In the genomic region with DNA sequence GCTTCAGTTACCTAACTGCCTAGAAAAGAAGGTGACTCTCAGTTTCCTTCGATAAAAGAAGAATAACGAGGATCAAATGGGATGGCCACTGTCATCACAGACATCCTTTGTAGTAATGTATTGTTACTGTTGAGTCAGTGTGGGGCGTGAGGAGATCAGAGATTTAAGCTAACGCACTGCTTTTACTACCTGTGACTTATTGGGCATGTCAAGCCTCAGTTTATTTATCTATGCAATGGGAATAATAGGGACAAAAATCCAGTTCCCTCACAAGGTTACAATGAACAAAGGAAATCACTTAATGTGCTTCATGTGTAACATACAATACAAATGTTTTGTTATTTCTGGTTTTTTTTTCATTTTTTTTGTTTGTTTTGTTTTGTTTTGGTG, we compare ENCODE assay signal across 9 cellular contexts. TPM values are rescaled to one million over a fixed set of nuclear protein-coding genes. Genes with fewer than 3 reads are reported as not detected.
DNase-seq lines count a peak whose midpoint lies in the region; ATAC-seq, FAIRE-seq and TF ChIP-seq lines count a peak whose summit lies in the region.
"Had no signal": no experiment of that assay in that cellular context is flagged by ENCODE, and none has a peak within 500 bp of the region (broad histone marks: within the 10 kb centered on the region; RNA-seq: fewer than 3 reads in every experiment).

No MANE protein-coding gene starts in this region.

- CTCF ChIA-PET in CD8-positive, alpha-beta memory T cell (lab: Charles Lee): no interaction called here
- CTCF ChIA-PET in PC-3 (lab: Charles Lee): no interaction called here
- CTCF ChIA-PET in endothelial cell of umbilical vein (lab: Charles Lee): interaction anchor here (0.8 to 2.2 kb wide), 4 partner anchors 16 to 112 kb away, joined by 3 to 10 read pairs (median 6); a partner anchor contains a TSS

- H3K9me2 ChIP-seq in PC-3 (replicated peaks; ENCODE audit: low read length): no peaks in the 10 kb centered on the region

- no peaks in the 10 kb centered on the region for H3K36me3 ChIP-seq in CD8-positive, alpha-beta memory T cell (ENCODE audit: insufficient read depth, low read length)
- H3K36me3 ChIP-seq in PC-3 (ENCODE audit: low read depth, low read length) (no peaks in the 10 kb centered on the region), endothelial cell of umbilical vein (ENCODE audit: control insufficient read depth in 2 of 2, extremely low read depth in 1 of 2, insufficient read depth in 2 of 2, low read length in 2 of 2) (no peaks in the 10 kb centered on the region), ovary (no peaks in the 10 kb centered on the region)

- no peak overlapping the region for H3K27ac Mint-ChIP-seq in CD8-positive, alpha-beta memory T cell
- no peak overlapping the region for H3K27ac Mint-ChIP-seq in neural crest cell (ENCODE audit: unreplicated experiment)

- peaks cover 10 to 20% (median 17%) of the 10 kb centered on the region in 3 donors for H3K4me1 Mint-ChIP-seq in CD8-positive, alpha-beta memory T cell
- peaks cover 7% of the 10 kb centered on the region for H3K4me1 Mint-ChIP-seq in neural crest cell

- 58 to 82% (median 76%) methylated on average over 4 of the region's 4 CpGs for WGBS in ovary, 3 donors

- POLR2A ChIA-PET in CD8-positive, alpha-beta memory T cell (lab: Charles Lee): no interaction called here
- POLR2A ChIA-PET in PC-3 (lab: Charles Lee; ENCODE audit: unreplicated experiment) (no interaction called here), endothelial cell of umbilical vein (lab: Charles Lee) (no interaction called here)

- dilution Hi-C loops in endothelial cell of umbilical vein (cut with MboI; ENCODE audit: extremely low pct_ligation_motif_present, low sequenced_read_pairs): no loop called here

- peaks cover 0 to 10% (median 0%) of the 10 kb centered on the region in 3 donors for H3K36me3 Mint-ChIP-seq in CD8-positive, alpha-beta memory T cell
- no peaks in the 10 kb centered on the region for H3K36me3 Mint-ChIP-seq in neural crest cell (ENCODE audit: low read depth)

- no peak overlapping the region for H3K4me3 ChIP-seq in CD8-positive, alpha-beta memory T cell (ENCODE audit: low read length)
- H3K4me3 ChIP-seq in PC-3 (ENCODE audit: low read length) (peak overlapping the region; percentile 61; the same call in 1 of the 2 replicates), endothelial cell of umbilical vein (replicated peaks in 1 of 3; ENCODE audit: insufficient read depth in 1 of 3, low read depth in 1 of 3, low read length in 3 of 3) (no peak overlapping the region), ovary (no peak overlapping the region)

- H4K20me1 ChIP-seq in PC-3 (ENCODE audit: low read length): no peaks in the 10 kb centered on the region
- H4K20me1 ChIP-seq in endothelial cell of umbilical vein (replicated peaks; ENCODE audit: control insufficient read depth, extremely low read depth, insufficient read depth, low read length): no peaks in the 10 kb centered on the region

- peaks cover 25 to 58% of the 10 kb centered on the region in 2 donors for H3K27me3 Mint-ChIP-seq in CD8-positive, alpha-beta memory T cell
- H3K27me3 Mint-ChIP-seq in neural crest cell (ENCODE audit: low read depth): peaks cover 44% of the 10 kb centered on the region

- no peaks in the 10 kb centered on the region for H3K9me1 ChIP-seq in endothelial cell of umbilical vein (replicated peaks; ENCODE audit: control insufficient read depth, extremely low read depth, insufficient read depth, low read length)

- no peak for TF ChIP-seq POLR2A in endothelial cell of umbilical vein (IDR thresholded peaks at IDR 0.05; ENCODE audit: low read depth, low read length)
- TF ChIP-seq POLR2A in ovary (IDR thresholded peaks at IDR 0.05): no peak

- peaks cover 7% of the 10 kb centered on the region for H3K4me1 ChIP-seq in CD8-positive, alpha-beta memory T cell (ENCODE audit: insufficient read depth, low read length)
- H3K4me1 ChIP-seq in PC-3 (ENCODE audit: insufficient read depth, low read length): no peaks in the 10 kb centered on the region
- H3K4me1 ChIP-seq in endothelial cell of umbilical vein (ENCODE audit: control insufficient read depth, extremely low read depth, insufficient read depth, low read length): peaks cover 6% of the 10 kb centered on the region
- no peaks in the 10 kb centered on the region for H3K4me1 ChIP-seq in ovary (ENCODE audit: insufficient read depth)

- H3K27me3 ChIP-seq in CD8-positive, alpha-beta memory T cell (ENCODE audit: insufficient read depth, low read length, poor library complexity, severe bottlenecking): peaks cover 13% of the 10 kb centered on the region
- H3K27me3 ChIP-seq in PC-3 (ENCODE audit: low read length): peaks cover 27% of the 10 kb centered on the region
- H3K27me3 ChIP-seq in endothelial cell of umbilical vein (ENCODE audit: control insufficient read depth in 2 of 2, insufficient read depth in 2 of 2, low read length in 2 of 2): peaks cover 2 to 12% of the 10 kb centered on the region in 2 experiments
- no peaks in the 10 kb centered on the region for H3K27me3 ChIP-seq in ovary

- no peaks in the 10 kb centered on the region for H3F3A ChIP-seq in PC-3 (ENCODE audit: low read length, unreplicated experiment)

- peak overlapping the region; percentile 65 for H2AFZ ChIP-seq in PC-3 (ENCODE audit: low read length)
- H2AFZ ChIP-seq in endothelial cell of umbilical vein (ENCODE audit: low read depth, low read length): peak overlapping the region; percentile 87

- TF ChIP-seq EP300 in ovary (IDR thresholded peaks at IDR 0.05): no peak

- H3K79me2 ChIP-seq in PC-3 (ENCODE audit: low read length) (no peaks in the 10 kb centered on the region), endothelial cell of umbilical vein (ENCODE audit: control insufficient read depth, insufficient read depth, low read length) (no peaks in the 10 kb centered on the region)

- BruUV-seq in PC-3 (replicated peaks; lab: Mats Ljungman, UMichigan) (no TSS peak), endothelial cell of umbilical vein (replicated peaks; lab: Mats Ljungman, UMichigan) (no TSS peak)

- H3K27ac ChIP-seq in CD8-positive, alpha-beta memory T cell (ENCODE audit: low read depth, low read length): no peak overlapping the region
- H3K27ac ChIP-seq in PC-3 (ENCODE audit: low read length): no peak overlapping the region
- no peak overlapping the region for H3K27ac ChIP-seq in endothelial cell of umbilical vein (ENCODE audit: insufficient read depth, low read depth, low read length)
- H3K27ac ChIP-seq in ovary: no peak overlapping the region

- H3K4me2 ChIP-seq in PC-3 (ENCODE audit: low read length): peak overlapping the region; percentile 57
- H3K4me2 ChIP-seq in endothelial cell of umbilical vein (ENCODE audit: insufficient read depth, low read length): peak overlapping the region; percentile 22

- intact Hi-C loops in PC-3 (cut with micrococcal nuclease) (no loop called here), endothelial cell of umbilical vein (cut with micrococcal nuclease) (loop anchor here (2.0 kb wide), 2 partner anchors 25 to 65 kb away; a partner anchor contains a TSS), ovary (cut with DNase I) (no loop called here)

- no peaks in the 10 kb centered on the region for H3K9me3 ChIP-seq in CD8-positive, alpha-beta memory T cell (ENCODE audit: low read length)
- no peaks in the 10 kb centered on the region for H3K9me3 ChIP-seq in PC-3 (ENCODE audit: low read length)
- H3K9me3 ChIP-seq in endothelial cell of umbilical vein (replicated peaks; ENCODE audit: control insufficient read depth, insufficient read depth, low read length): no peaks in the 10 kb centered on the region
- no peaks in the 10 kb centered on the region for H3K9me3 ChIP-seq in ovary

- H3K4me3 Mint-ChIP-seq in CD8-positive, alpha-beta memory T cell: peak overlapping the region; percentile 2 to 87 (median 82)
- H3K4me3 Mint-ChIP-seq in neural crest cell: peak overlapping the region; percentile 96

- TF ChIP-seq CTCF in PC-3 (conservative IDR thresholded peaks at IDR 0.05; ENCODE audit: low read depth, low read length) (no peak), endothelial cell of umbilical vein (IDR thresholded peaks at IDR 0.05; ENCODE audit: extremely low read depth in 1 of 2, insufficient read depth in 1 of 2, low read depth in 1 of 2, low read length in 2 of 2) (no peak), neural crest cell (conservative IDR thresholded peaks at IDR 0.05) (no peak), ovary (IDR thresholded peaks at IDR 0.05) (no peak)

- peaks cover 3 to 7% (median 6%) of the 10 kb centered on the region in 5 donors for H3K9me3 Mint-ChIP-seq in CD8-positive, alpha-beta memory T cell
- no peaks in the 10 kb centered on the region for H3K9me3 Mint-ChIP-seq in neural crest cell

- ATAC-seq in PC-3: no peak

- H3K9ac ChIP-seq in PC-3 (ENCODE audit: low read length) (no peak overlapping the region), endothelial cell of umbilical vein (replicated peaks; ENCODE audit: extremely low read depth, insufficient read depth, low read length) (no peak overlapping the region)

- FAIRE-seq in endothelial cell of umbilical vein (lab: Jason Lieb, UNC): no peak

- no peak for DNase-seq in CD8-positive, alpha-beta memory T cell
- no peak for DNase-seq in PC-3
- DNase-seq in endothelial cell of umbilical vein (ENCODE audit: low read depth, low spot score): no peak
- no peak for DNase-seq in neural crest cell (ENCODE audit: low read depth, low spot score)
- no peak for DNase-seq in ovary
- DNase-seq in SW 1271 (lab: John Stamatoyannopoulos, UW): no peak
- no peak for DNase-seq in NCI-H1417 treated with DMSO at 0.1 percent for 48 hours (lab: John Stamatoyannopoulos, UW)
- DNase-seq in effector CD4-positive, alpha-beta T cell: no peak
- DNase-seq: NCI-H446 had no signal

TF ChIP-seq in endothelial cell of umbilical vein, 7 proteins besides CTCF, POLR2A, EP300 and RAD21 (continues in another document):
- TF ChIP-seq, protein P1, sequence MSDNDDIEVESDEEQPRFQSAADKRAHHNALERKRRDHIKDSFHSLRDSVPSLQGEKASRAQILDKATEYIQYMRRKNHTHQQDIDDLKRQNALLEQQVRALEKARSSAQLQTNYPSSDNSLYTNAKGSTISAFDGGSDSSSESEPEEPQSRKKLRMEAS (IDR thresholded peaks at IDR 0.05; ENCODE audit: insufficient read depth, insufficient read length): no peak
- no peak for TF ChIP-seq POLR2AphosphoS5 (IDR thresholded peaks at IDR 0.05; ENCODE audit: insufficient read depth, low read depth, low read length)

RNA-seq across cellular contexts. Expression of a gene that starts 0.3 kb away (rescaled TPM):
- not detected for total RNA-seq in CD8-positive, alpha-beta memory T cell
- polyA plus RNA-seq in CD8-positive, alpha-beta memory T cell: not detected
- total RNA-seq in PC-3 (2014; rRNA removed): not detected in 2 replicates
- 0.12 and 0.22 TPM in 2 replicates for total RNA-seq in endothelial cell of umbilical vein
- 0.01 and 0.02 TPM in 2 replicates for polyA plus RNA-seq in endothelial cell of umbilical vein
- 0.01 TPM in 2 replicates for polyA plus RNA-seq in endothelial cell of umbilical vein (2011; cell fraction: cytosol; rRNA removed)
- 0.03 and 0.25 TPM in 2 replicates for polyA plus RNA-seq in endothelial cell of umbilical vein (2011; cell fraction: nucleus; rRNA removed)
- not detected in 2 replicates for polyA plus RNA-seq in endothelial cell of umbilical vein (2012)
- 0.02 and 0.07 TPM in 2 replicates for polyA minus RNA-seq in endothelial cell of umbilical vein
- polyA minus RNA-seq in endothelial cell of umbilical vein (2011; cell fraction: cytosol; rRNA and poly(A)+ RNA removed): not detected
- polyA minus RNA-seq in endothelial cell of umbilical vein (2011; cell fraction: nucleus; rRNA and poly(A)+ RNA removed): 0.14 and 0.24 TPM in 2 replicates
- total RNA-seq in neural crest cell: not detected in 2 replicates
- total RNA-seq in ovary: under 1 TPM; 0.11 to 0.69 (median 0.32) TPM
- under 1 TPM; 0.06 to 0.18 TPM for polyA plus RNA-seq in ovary
